In the genomic region with DNA sequence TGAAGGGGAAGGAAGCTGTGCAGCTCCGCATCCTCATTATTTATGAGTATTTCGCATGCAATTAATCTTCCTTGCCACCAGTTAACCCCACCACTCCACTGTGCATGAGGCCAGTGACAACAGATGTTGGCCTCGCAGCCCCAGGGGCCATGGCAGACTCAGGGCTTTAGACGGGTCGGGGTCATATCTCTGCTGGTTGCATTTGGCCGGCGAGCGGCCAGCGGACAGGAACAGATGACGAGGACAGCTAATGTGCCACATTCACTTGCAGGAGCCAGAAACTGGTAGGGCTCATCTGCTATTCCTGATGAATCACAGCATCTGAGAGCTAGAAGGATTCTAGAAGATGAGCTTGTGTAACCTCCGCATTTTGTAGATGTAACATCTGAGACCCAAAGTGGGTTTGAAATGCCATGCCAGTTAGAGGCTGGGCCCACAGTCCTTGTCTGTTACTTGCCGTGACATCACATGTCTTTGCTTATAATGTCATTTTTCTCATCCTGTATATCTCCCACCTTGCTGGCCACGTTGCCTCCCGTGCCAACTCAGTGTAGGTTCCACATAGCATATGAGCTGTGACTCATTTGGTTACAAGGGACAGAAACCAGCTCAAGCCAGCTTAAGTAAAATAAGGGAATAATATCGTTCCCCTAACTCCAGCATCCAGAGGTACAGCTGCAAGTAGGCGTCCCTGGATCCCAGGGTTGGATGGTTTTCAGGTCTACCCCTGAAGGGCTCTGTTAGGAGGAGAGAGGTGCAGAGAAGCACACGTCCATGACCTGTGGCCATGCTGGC, we compare ENCODE assay signal across 18 cellular contexts.
DNase-seq lines count a peak whose midpoint lies in the region; ATAC-seq and TF ChIP-seq lines count a peak whose summit lies in the region.
"Had no signal": no experiment of that assay in that cellular context is flagged by ENCODE, and none has a peak within 500 bp of the region (broad histone marks: within the 10 kb centered on the region; RNA-seq: fewer than 3 reads in every experiment).

No MANE protein-coding gene starts in this region.

- H3K9me3 Mint-ChIP-seq in natural killer cell = no peaks in the 10 kb centered on the region
- H3K9me3 Mint-ChIP-seq: activated naive CD4-positive, alpha-beta T cell treated with anti-CD3 and anti-CD28 coated beads, Interleukin-2, amount 50 U/mL, for 24 hours; stimulated activated naive CD8-positive, alpha-beta T cell treated with anti-CD3 and anti-CD28 coated beads, Interleukin-15, Interleukin-2, amounts not matched to agents 100 ng/mL and 50 ng/mL, for 24 hours had no signal

- H3K4me1 Mint-ChIP-seq in natural killer cell = peaks cover 5 to 7% of the 10 kb centered on the region in 2 donors

- H3K4me3 ChIP-seq in heart left ventricle = no peak overlapping the region
- H3K4me3 ChIP-seq in esophagus squamous epithelium = no peak overlapping the region
- H3K4me3 ChIP-seq: A549, cardiac muscle cell had no signal

- 83 to 95% (median 87%) methylated on average over 16 to 17 of the region's 17 CpGs for WGBS in heart left ventricle, 4 donors
- WGBS in esophagus squamous epithelium, 2 donors = 67 to 69% methylated on average over 8 to 14 of the region's 17 CpGs

- H3K27me3 Mint-ChIP-seq in natural killer cell (ENCODE audit: low read depth in 2 of 2) = no peaks in the 10 kb centered on the region
- H3K27me3 Mint-ChIP-seq: activated naive CD4-positive, alpha-beta T cell treated with anti-CD3 and anti-CD28 coated beads, Interleukin-2, amount 50 U/mL, for 24 hours; stimulated activated naive CD8-positive, alpha-beta T cell treated with anti-CD3 and anti-CD28 coated beads, Interleukin-15, Interleukin-2, amounts not matched to agents 100 ng/mL and 50 ng/mL, for 24 hours had no signal

- H3K27ac Mint-ChIP-seq in natural killer cell = no peak overlapping the region
- H3K27ac Mint-ChIP-seq: activated naive CD4-positive, alpha-beta T cell treated with anti-CD3 and anti-CD28 coated beads, Interleukin-2, amount 50 U/mL, for 24 hours; stimulated activated naive CD8-positive, alpha-beta T cell treated with anti-CD3 and anti-CD28 coated beads, Interleukin-15, Interleukin-2, amounts not matched to agents 100 ng/mL and 50 ng/mL, for 24 hours had no signal

- no peaks in the 10 kb centered on the region for H3K36me3 ChIP-seq in heart left ventricle
- no peaks in the 10 kb centered on the region for H3K36me3 ChIP-seq in esophagus squamous epithelium
- H3K36me3 ChIP-seq: cardiac muscle cell had no signal

- ATAC-seq in left cardiac atrium = no peak
- ATAC-seq in heart left ventricle = no peak
- ATAC-seq in natural killer cell = no peak
- no peak for ATAC-seq in HG03432 (IDR thresholded peaks at IDR 0.05; ENCODE audit: unreplicated experiment)
- ATAC-seq: A549; activated CD4-positive, CD25-positive, alpha-beta regulatory T cell treated with anti-CD3 and anti-CD28 coated beads, Interleukin-2, amount 50 U/mL, for 24 hours had no signal

- TF ChIP-seq CTCF in heart left ventricle (IDR thresholded peaks at IDR 0.05) (no peak), natural killer cell (IDR thresholded peaks at IDR 0.05) (no peak), esophagus squamous epithelium (IDR thresholded peaks at IDR 0.05) (no peak)

- H3K27me3 ChIP-seq in heart left ventricle = no peaks in the 10 kb centered on the region
- no peaks in the 10 kb centered on the region for H3K27me3 ChIP-seq in esophagus squamous epithelium
- H3K27me3 ChIP-seq: cardiac muscle cell had no signal

- no peak overlapping the region for H3K4me3 Mint-ChIP-seq in natural killer cell
- H3K4me3 Mint-ChIP-seq: activated naive CD4-positive, alpha-beta T cell treated with anti-CD3 and anti-CD28 coated beads, Interleukin-2, amount 50 U/mL, for 24 hours; stimulated activated naive CD8-positive, alpha-beta T cell treated with anti-CD3 and anti-CD28 coated beads, Interleukin-15, Interleukin-2, amounts not matched to agents 100 ng/mL and 50 ng/mL, for 24 hours had no signal

- H3K27ac ChIP-seq in heart left ventricle (no peak overlapping the region), esophagus squamous epithelium (peak overlapping the region in 2 of 4 donors; percentile 37 to 89)
- H3K27ac ChIP-seq: A549, cardiac muscle cell had no signal

- H3K36me3 Mint-ChIP-seq in natural killer cell = no peaks in the 10 kb centered on the region

- TF ChIP-seq POLR2A in heart left ventricle (IDR thresholded peaks at IDR 0.05) (no peak), esophagus squamous epithelium (IDR thresholded peaks at IDR 0.05) (no peak)

- intact Hi-C loops in left cardiac atrium (cut with DNase I) (no loop called here), heart left ventricle (cut with DNase I) (no loop called here), natural killer cell (cut with micrococcal nuclease) (no loop called here), esophagus squamous epithelium (cut with DNase I) (no loop called here)

- no peaks in the 10 kb centered on the region for H3K9me3 ChIP-seq in heart left ventricle
- H3K9me3 ChIP-seq in esophagus squamous epithelium = no peaks in the 10 kb centered on the region
- H3K9me3 ChIP-seq: A549 had no signal

- peak; percentile 8 for DNase-seq in left cardiac atrium
- no peak for DNase-seq in heart left ventricle
- DNase-seq in anterior cingulate cortex (lab: John Stamatoyannopoulos, UW) = peak in 32 of 58 donors; percentile 7 to 79 (median 38)
- peak; percentile 26 for DNase-seq in middle frontal gyrus (ENCODE audit: extremely low spot score, low spot score)
- no peak for DNase-seq in natural killer cell
- no peak for DNase-seq in DMS114 treated with DMSO at 0.1 percent for 48 hours (lab: John Stamatoyannopoulos, UW; ENCODE audit: unreplicated experiment)
- DNase-seq in esophagus squamous epithelium (lab: John Stamatoyannopoulos, UW) = no peak
- DNase-seq: activated CD8-positive, alpha-beta memory T cell treated with anti-CD3 and anti-CD28 coated beads, Interleukin-2, amount 50 U/mL, for 4 hours; COR-L47; kidney glomerular epithelial cell; NCI-H2171 treated with DMSO at 0.1 percent for 48 hours; T-helper 1 cell had no signal

- H3K4me1 ChIP-seq in heart left ventricle (peaks cover 0 to 3% (median 0%) of the 10 kb centered on the region in 12 donors), esophagus squamous epithelium (peaks cover 0 to 49% (median 4%) of the 10 kb centered on the region in 3 donors)
- H3K4me1 ChIP-seq: A549 had no signal

Comparison
In these comparisons a context has a peak if more than half of its experiments do, and no peak if none do; other contexts are left out.
1. DNase-seq: peak in left cardiac atrium (single experiment), anterior cingulate cortex (32 of 58) and middle frontal gyrus (single experiment); none in heart left ventricle (0 of 5), natural killer cell (single experiment), DMS114 treated with DMSO at 0.1 percent for 48 hours (single experiment) and esophagus squamous epithelium (single experiment).